In genomic region chr13:111449041-111449440, GRCh38 we compare ENCODE assay signal across 20 cellular contexts.
"Had no signal": no experiment of that assay in that cellular context is flagged by ENCODE, and none has a peak within 500 bp of the region (broad histone marks: within the 10 kb centered on the region; RNA-seq: fewer than 3 reads in every experiment).

No MANE protein-coding gene starts in this region.

- H3K4me3 ChIP-seq: colonic mucosa, dorsolateral prefrontal cortex, esophagus muscularis mucosa, uterus had no signal

- DNase-seq: activated B cell treated with CpG ODN at 0.5 μM for 24 hours; activated CD4-positive, alpha-beta T cell treated with anti-CD3 and anti-CD28 coated beads for 36 hours; activated CD4-positive, alpha-beta T cell treated with anti-CD3 and anti-CD28 coated beads, Interleukin-2, amount 50 U/mL, for 4 hours; activated CD8-positive, alpha-beta memory T cell treated with anti-CD3 and anti-CD28 coated beads for 24 hours; activated CD8-positive, alpha-beta memory T cell treated with anti-CD3 and anti-CD28 coated beads, Interleukin-2, amount 50 U/mL, for 48 hours; activated naive CD4-positive, alpha-beta T cell treated with Interleukin-2 at 50 U/mL for 16 hours; activated naive CD8-positive, alpha-beta T cell treated with anti-CD3 and anti-CD28 coated beads for 36 hours; activated T-cell treated with anti-CD3 and anti-CD28 coated beads, Interleukin-2, amount 50 U/mL, for 48 hours; colonic mucosa; islet precursor cell; left cardiac atrium; mesenchymal stem cell; naive B cell; stimulated activated CD4-positive, alpha-beta T cell treated with anti-CD3 and anti-CD28 coated beads, Interleukin-4, amount 100 ng/mL, for 24 hours; stimulated activated naive CD8-positive, alpha-beta T cell treated with anti-CD3 and anti-CD28 coated beads, Interleukin-15, Interleukin-2, amounts not matched to agents 100 U/mL and 50 U/mL, for 24 hours; T1000; trophoblast cell; uterus had no signal

- ATAC-seq: activated CD4-positive, alpha-beta T cell treated with anti-CD3 and anti-CD28 coated beads for 36 hours; left cardiac atrium; stimulated activated naive CD8-positive, alpha-beta T cell treated with anti-CD3 and anti-CD28 coated beads, Interleukin-15, Interleukin-2, amounts not matched to agents 100 U/mL and 50 U/mL, for 24 hours had no signal

- H3K4me1 ChIP-seq: colonic mucosa, esophagus muscularis mucosa, uterus had no signal

- H3K27me3 ChIP-seq: colonic mucosa, uterus had no signal

- H3K36me3 ChIP-seq: colonic mucosa, esophagus muscularis mucosa, uterus had no signal

- H3K27ac ChIP-seq: colonic mucosa, uterus had no signal

- H3K9me3 ChIP-seq: colonic mucosa, uterus had no signal
